ENCODE assay signal across 14 cellular contexts in genomic region chr6:6801635-6802218, GRCh38.
DNase-seq lines count a peak whose midpoint lies in the region; ATAC-seq lines count a peak whose summit lies in the region.
"Had no signal": no experiment of that assay in that cellular context is flagged by ENCODE, and none has a peak within 500 bp of the region (broad histone marks: within the 10 kb centered on the region; RNA-seq: fewer than 3 reads in every experiment).

No MANE protein-coding gene starts in this region.

- H3K4ac ChIP-seq in mesenchymal stem cell (ENCODE audit: low read depth in 1 of 2, low read length in 2 of 2) = no peak overlapping the region

- H3K9me3 Mint-ChIP-seq in activated CD8-positive, alpha-beta memory T cell treated with anti-CD3 and anti-CD28 coated beads, Interleukin-2, amount 10 ng/mL, durations not matched to agents 7 days and 5 days (ENCODE audit: low read depth) = no peaks in the 10 kb centered on the region
- no peaks in the 10 kb centered on the region for H3K9me3 Mint-ChIP-seq in dendritic cell treated with granulocyte-macrophage colony-stimulating factor and Interleukin-4, amounts not matched to agents 40 ng/mL and 50 ng/mL, for 4 days
- H3K9me3 Mint-ChIP-seq in naive B cell = no peaks in the 10 kb centered on the region

- no peak overlapping the region for H3K14ac ChIP-seq in mesenchymal stem cell (ENCODE audit: low read length in 2 of 2)

- no peaks in the 10 kb centered on the region for H3K79me1 ChIP-seq in mesenchymal stem cell (replicated peaks; ENCODE audit: low read length, poor library complexity, severe bottlenecking)

- H3K27ac Mint-ChIP-seq in activated CD8-positive, alpha-beta memory T cell treated with anti-CD3 and anti-CD28 coated beads, Interleukin-2, amount 10 ng/mL, durations not matched to agents 7 days and 5 days = no peak overlapping the region
- peak overlapping the region; percentile 92 for H3K27ac Mint-ChIP-seq in dendritic cell treated with granulocyte-macrophage colony-stimulating factor and Interleukin-4, amounts not matched to agents 40 ng/mL and 50 ng/mL, for 4 days
- peak overlapping the region in 4 of 6 donors; percentile 26 to 65 (median 48) for H3K27ac Mint-ChIP-seq in naive B cell
- H3K27ac Mint-ChIP-seq: HFFc6 had no signal

- H3K27me3 Mint-ChIP-seq in activated CD8-positive, alpha-beta memory T cell treated with anti-CD3 and anti-CD28 coated beads, Interleukin-2, amount 10 ng/mL, durations not matched to agents 7 days and 5 days = peaks cover 8% of the 10 kb centered on the region
- no peaks in the 10 kb centered on the region for H3K27me3 Mint-ChIP-seq in dendritic cell treated with granulocyte-macrophage colony-stimulating factor and Interleukin-4, amounts not matched to agents 40 ng/mL and 50 ng/mL, for 4 days
- peaks cover 0 to 4% (median 0%) of the 10 kb centered on the region in 3 donors for H3K27me3 Mint-ChIP-seq in naive B cell

- ATAC-seq in activated CD8-positive, alpha-beta memory T cell treated with anti-CD3 and anti-CD28 coated beads, Interleukin-2, amount 10 ng/mL, durations not matched to agents 7 days and 5 days = no peak
- no peak for ATAC-seq in naive B cell (ENCODE audit: low read depth in 2 of 2)
- ATAC-seq in GM19397 (IDR thresholded peaks at IDR 0.05; ENCODE audit: unreplicated experiment) = no peak
- no peak for ATAC-seq in HG03280 (IDR thresholded peaks at IDR 0.05; ENCODE audit: unreplicated experiment)

- H3K4me1 ChIP-seq in mesenchymal stem cell (ENCODE audit: control insufficient read depth, insufficient read depth, low read depth, low read length) = no peaks in the 10 kb centered on the region

- H2AFZ ChIP-seq in mesenchymal stem cell (ENCODE audit: low read depth, low read length) = no peak overlapping the region

- H3K9ac ChIP-seq in mesenchymal stem cell (ENCODE audit: low read length) = no peak overlapping the region

- DNase-seq in activated CD8-positive, alpha-beta memory T cell treated with anti-CD3 and anti-CD28 coated beads, Interleukin-2, amount 10 ng/mL, durations not matched to agents 7 days and 5 days = peak; percentile 16
- DNase-seq in activated CD8-positive, alpha-beta memory T cell treated with anti-CD3 and anti-CD28 coated beads, Interleukin-2, amount 50 U/mL, for 4 hours = no peak
- DNase-seq in naive B cell (no peak), mesenchymal stem cell (no peak)
- DNase-seq: C1 segment of cervical spinal cord, DMS153, HFFc6, NCI-H1105, NCI-H1694 treated with DMSO at 0.1 percent for 48 hours, NCI-H69, SHP77 treated with DMSO at 0.1 percent for 48 hours had no signal

- H3K9me3 ChIP-seq in mesenchymal stem cell (ENCODE audit: control insufficient read depth, low read length) = peaks cover 8% of the 10 kb centered on the region

- no peak overlapping the region for H2BK12ac ChIP-seq in mesenchymal stem cell (ENCODE audit: low read length in 2 of 2)

- H3K4me2 ChIP-seq in mesenchymal stem cell (ENCODE audit: low read length, poor library complexity, severe bottlenecking) = no peak overlapping the region

- no peak overlapping the region for H3K23ac ChIP-seq in mesenchymal stem cell (ENCODE audit: low read length in 2 of 2)

- no peaks in the 10 kb centered on the region for H3K36me3 Mint-ChIP-seq in activated CD8-positive, alpha-beta memory T cell treated with anti-CD3 and anti-CD28 coated beads, Interleukin-2, amount 10 ng/mL, durations not matched to agents 7 days and 5 days
- H3K36me3 Mint-ChIP-seq in dendritic cell treated with granulocyte-macrophage colony-stimulating factor and Interleukin-4, amounts not matched to agents 40 ng/mL and 50 ng/mL, for 4 days (ENCODE audit: low read depth) = peaks cover 47% of the 10 kb centered on the region
- no peaks in the 10 kb centered on the region for H3K36me3 Mint-ChIP-seq in naive B cell

- no peak overlapping the region for H2BK5ac ChIP-seq in mesenchymal stem cell (ENCODE audit: low read depth, low read length, poor library complexity, severe bottlenecking)

- H3K4me3 ChIP-seq in mesenchymal stem cell (ENCODE audit: insufficient read depth in 1 of 2, low read depth in 1 of 2, low read length in 2 of 2) = no peak overlapping the region

- H2BK120ac ChIP-seq in mesenchymal stem cell (ENCODE audit: low read depth, low read length) = no peak overlapping the region

- no peak overlapping the region for H3K18ac ChIP-seq in mesenchymal stem cell (ENCODE audit: low read depth in 1 of 2, low read length in 2 of 2)

- 95% methylated on average over 7 of the region's 9 CpGs for WGBS in mesenchymal stem cell

- H2BK15ac ChIP-seq in mesenchymal stem cell (ENCODE audit: low read depth, poor library complexity, severe bottlenecking) = no peak overlapping the region

- intact Hi-C loops in dendritic cell treated with granulocyte-macrophage colony-stimulating factor and Interleukin-4, amounts not matched to agents 40 ng/mL and 50 ng/mL, for 4 days (cut with micrococcal nuclease) = loop anchor here (5.0 kb wide), 1 partner anchor 51 kb away; no protein-coding TSS in a partner anchor

- no peak overlapping the region for H4K91ac ChIP-seq in mesenchymal stem cell (ENCODE audit: low read length)

- no peaks in the 10 kb centered on the region for H3K36me3 ChIP-seq in mesenchymal stem cell (ENCODE audit: control insufficient read depth in 1 of 2, insufficient read depth in 2 of 2, low read depth in 1 of 2, low read length in 2 of 2)

- H4K8ac ChIP-seq in mesenchymal stem cell (ENCODE audit: low read length) = no peak overlapping the region

- H3K4me1 Mint-ChIP-seq in activated CD8-positive, alpha-beta memory T cell treated with anti-CD3 and anti-CD28 coated beads, Interleukin-2, amount 10 ng/mL, durations not matched to agents 7 days and 5 days = peaks cover 57% of the 10 kb centered on the region
- peaks cover 94% of the 10 kb centered on the region for H3K4me1 Mint-ChIP-seq in dendritic cell treated with granulocyte-macrophage colony-stimulating factor and Interleukin-4, amounts not matched to agents 40 ng/mL and 50 ng/mL, for 4 days (ENCODE audit: low read depth)
- peaks cover 35 to 59% (median 50%) of the 10 kb centered on the region in 3 donors for H3K4me1 Mint-ChIP-seq in naive B cell

- H3K27me3 ChIP-seq in mesenchymal stem cell (ENCODE audit: control insufficient read depth in 1 of 2, insufficient read depth in 1 of 2, low read length in 2 of 2) = peaks cover 9 to 48% of the 10 kb centered on the region in 2 experiments

- H2AK5ac ChIP-seq in mesenchymal stem cell (ENCODE audit: low read length, severe bottlenecking) = no peak overlapping the region

- H3K27ac ChIP-seq in mesenchymal stem cell (ENCODE audit: low read length, poor library complexity, severe bottlenecking) = no peak overlapping the region

- no peak overlapping the region for H3K4me3 Mint-ChIP-seq in activated CD8-positive, alpha-beta memory T cell treated with anti-CD3 and anti-CD28 coated beads, Interleukin-2, amount 10 ng/mL, durations not matched to agents 7 days and 5 days
- peak overlapping the region; percentile 86 for H3K4me3 Mint-ChIP-seq in dendritic cell treated with granulocyte-macrophage colony-stimulating factor and Interleukin-4, amounts not matched to agents 40 ng/mL and 50 ng/mL, for 4 days
- H3K4me3 Mint-ChIP-seq in naive B cell = no peak overlapping the region
- H3K4me3 Mint-ChIP-seq: HFFc6 had no signal

- CTCF ChIA-PET in activated CD8-positive, alpha-beta memory T cell treated with anti-CD3 and anti-CD28 coated beads, Interleukin-2, amount 10 ng/mL, durations not matched to agents 7 days and 5 days (lab: Charles Lee) = interaction anchor here (1.2 kb wide), 1 partner anchor 9 kb away, joined by 4 read pairs; no protein-coding TSS in a partner anchor
